Comparison of ENCODE assay signal across 25 cellular contexts in genomic region chr15:44530653-44531052, GRCh38. TPM values are rescaled to one million over a fixed set of nuclear protein-coding genes. Genes with fewer than 3 reads are reported as not detected.
DNase-seq lines count a peak whose midpoint lies in the region; ATAC-seq, FAIRE-seq and TF ChIP-seq lines count a peak whose summit lies in the region.
"Had no signal": no experiment of that assay in that cellular context is flagged by ENCODE, and none has a peak within 500 bp of the region (broad histone marks: within the 10 kb centered on the region; RNA-seq: fewer than 3 reads in every experiment).

No MANE protein-coding gene starts in this region.

- no peak overlapping the region for H3K4me2 ChIP-seq in endothelial cell of umbilical vein (ENCODE audit: insufficient read depth, low read length)

- no peak for ATAC-seq in activated T-cell treated with anti-CD3 and anti-CD28 coated beads, Interleukin-2, amount 50 U/mL, for 72 hours (replicated peaks in 1 of 2)
- ATAC-seq in T-cell (replicated peaks in 1 of 4) (peak in 1 of 4 experiments; percentile 18), HG02870 (IDR thresholded peaks at IDR 0.05; ENCODE audit: unreplicated experiment) (no peak)
- no peak for ATAC-seq in stimulated activated memory B cell treated with anti-CD40 and anti-IgM and Interleukin-4, amounts not matched to agents 10 μg/mL and 1 μg/mL and 100 μg/mL, for 72 hours
- no peak for ATAC-seq in natural killer cell treated with Interleukin-12 subunit alpha and Interleukin-12 subunit beta and Interleukin-15 and Interleukin-18, amount 100 ng/mL, for 72 hours
- ATAC-seq: gastroesophageal sphincter, lower lobe of right lung had no signal

- H3K4me3 ChIP-seq in endothelial cell of umbilical vein (replicated peaks in 1 of 3; ENCODE audit: insufficient read depth in 1 of 3, low read depth in 1 of 3, low read length in 3 of 3) = no peak overlapping the region
- H3K4me3 ChIP-seq: esophagus squamous epithelium, gastroesophageal sphincter, lower lobe of right lung, ovary, right lobe of liver, vagina had no signal

- peaks cover 4% of the 10 kb centered on the region for H3K4me1 ChIP-seq in endothelial cell of umbilical vein (ENCODE audit: control insufficient read depth, extremely low read depth, insufficient read depth, low read length)

- no peak for TF ChIP-seq POLR2A in endothelial cell of umbilical vein (IDR thresholded peaks at IDR 0.05; ENCODE audit: low read depth, low read length)

- no peak for DNase-seq in activated T-cell treated with anti-CD3 and anti-CD28 coated beads, Interleukin-2, amount 50 U/mL, for 72 hours
- DNase-seq in activated T-cell treated with anti-CD3 and anti-CD28 coated beads for 4 hours = no peak
- no peak for DNase-seq in T-cell
- no peak for DNase-seq in endothelial cell of umbilical vein (ENCODE audit: low read depth, low spot score)
- no peak for DNase-seq in SKM-1 treated with dmso at 0.1 percent for 144 hours (lab: John Stamatoyannopoulos, UW; ENCODE audit: unreplicated experiment)
- no peak for DNase-seq in natural killer cell treated with Interleukin-12 subunit alpha and Interleukin-12 subunit beta and Interleukin-15 and Interleukin-18, amount 100 ng/mL, for 72 hours (ENCODE audit: low spot score)
- DNase-seq: activated CD4-positive, alpha-beta T cell treated with anti-CD3 and anti-CD28 coated beads for 4 hours; activated CD8-positive, alpha-beta memory T cell treated with anti-CD3 and anti-CD28 coated beads, Interleukin-2, amount 50 U/mL, for 4 hours; activated naive CD4-positive, alpha-beta T cell treated with Interleukin-2 at 50 U/mL for 16 hours; cerebellar nuclear complex; esophagus squamous epithelium; lower lobe of right lung; NCI-H1417 treated with DMSO at 0.1 percent for 48 hours; NCI-H2107; NCI-H526; ovary; right lobe of liver; Right ventricle myocardium superior had no signal

- peak overlapping the region; percentile 27 for H3K27ac Mint-ChIP-seq in activated T-cell treated with anti-CD3 and anti-CD28 coated beads, Interleukin-2, amount 50 U/mL, for 72 hours
- H3K27ac Mint-ChIP-seq in T-cell = peak overlapping the region; percentile 4 to 36
- H3K27ac Mint-ChIP-seq in stimulated activated memory B cell treated with anti-CD40 and anti-IgM and Interleukin-4, amounts not matched to agents 10 μg/mL and 1 μg/mL and 100 μg/mL, for 72 hours = no peak overlapping the region
- no peak overlapping the region for H3K27ac Mint-ChIP-seq in natural killer cell treated with Interleukin-12 subunit alpha and Interleukin-12 subunit beta and Interleukin-15 and Interleukin-18, amount 100 ng/mL, for 72 hours

- H3K27me3 Mint-ChIP-seq in activated T-cell treated with anti-CD3 and anti-CD28 coated beads, Interleukin-2, amount 50 U/mL, for 72 hours (ENCODE audit: low read depth) = no peaks in the 10 kb centered on the region
- H3K27me3 Mint-ChIP-seq in T-cell = no peaks in the 10 kb centered on the region
- no peaks in the 10 kb centered on the region for H3K27me3 Mint-ChIP-seq in stimulated activated memory B cell treated with anti-CD40 and anti-IgM and Interleukin-4, amounts not matched to agents 10 μg/mL and 1 μg/mL and 100 μg/mL, for 72 hours
- no peaks in the 10 kb centered on the region for H3K27me3 Mint-ChIP-seq in natural killer cell treated with Interleukin-12 subunit alpha and Interleukin-12 subunit beta and Interleukin-15 and Interleukin-18, amount 100 ng/mL, for 72 hours

- peaks cover 8% of the 10 kb centered on the region for H3K4me1 Mint-ChIP-seq in activated T-cell treated with anti-CD3 and anti-CD28 coated beads, Interleukin-2, amount 50 U/mL, for 72 hours (ENCODE audit: low read depth)
- H3K4me1 Mint-ChIP-seq in T-cell = peaks cover 25 to 33% (median 26%) of the 10 kb centered on the region in 3 donors
- H3K4me1 Mint-ChIP-seq in stimulated activated memory B cell treated with anti-CD40 and anti-IgM and Interleukin-4, amounts not matched to agents 10 μg/mL and 1 μg/mL and 100 μg/mL, for 72 hours = peaks cover 10% of the 10 kb centered on the region
- peaks cover 8 to 9% of the 10 kb centered on the region in 2 donors for H3K4me1 Mint-ChIP-seq in natural killer cell treated with Interleukin-12 subunit alpha and Interleukin-12 subunit beta and Interleukin-15 and Interleukin-18, amount 100 ng/mL, for 72 hours (ENCODE audit: low read depth in 2 of 2)

- intact Hi-C loops in endothelial cell of umbilical vein (cut with micrococcal nuclease) = no loop called here

- no peak overlapping the region for H3K9ac ChIP-seq in endothelial cell of umbilical vein (replicated peaks; ENCODE audit: extremely low read depth, insufficient read depth, low read length)

- no TSS peak for BruUV-seq in endothelial cell of umbilical vein (replicated peaks; lab: Mats Ljungman, UMichigan)

- H3K79me2 ChIP-seq in endothelial cell of umbilical vein (ENCODE audit: control insufficient read depth, insufficient read depth, low read length) = peaks cover 7% of the 10 kb centered on the region

- H3K27ac ChIP-seq in endothelial cell of umbilical vein (ENCODE audit: insufficient read depth, low read depth, low read length) = no peak overlapping the region
- H3K27ac ChIP-seq: esophagus squamous epithelium, gastroesophageal sphincter, lower lobe of right lung, ovary, right lobe of liver, vagina had no signal

- CTCF ChIA-PET in T-cell (lab: Charles Lee) = no interaction called here
- CTCF ChIA-PET in endothelial cell of umbilical vein (lab: Charles Lee) = interaction anchor here (0.7 kb wide), 1 partner anchor 29 kb away, joined by 4 read pairs; no protein-coding TSS in a partner anchor

- TF ChIP-seq CTCF in endothelial cell of umbilical vein (IDR thresholded peaks at IDR 0.05; ENCODE audit: extremely low read depth in 1 of 2, insufficient read depth in 1 of 2, low read depth in 1 of 2, low read length in 2 of 2) = no peak

- no peaks in the 10 kb centered on the region for H4K20me1 ChIP-seq in endothelial cell of umbilical vein (replicated peaks; ENCODE audit: control insufficient read depth, extremely low read depth, insufficient read depth, low read length)

- H2AFZ ChIP-seq in endothelial cell of umbilical vein (ENCODE audit: low read depth, low read length) = no peak overlapping the region

- FAIRE-seq in endothelial cell of umbilical vein (lab: Jason Lieb, UNC) = no peak
- FAIRE-seq: astrocyte, GM12892, keratinocyte had no signal

- H3K9me3 ChIP-seq in endothelial cell of umbilical vein (replicated peaks; ENCODE audit: control insufficient read depth, insufficient read depth, low read length) = no peaks in the 10 kb centered on the region
- H3K9me3 ChIP-seq: esophagus squamous epithelium, gastroesophageal sphincter, lower lobe of right lung, ovary, right lobe of liver, vagina had no signal

- no peaks in the 10 kb centered on the region for H3K9me1 ChIP-seq in endothelial cell of umbilical vein (replicated peaks; ENCODE audit: control insufficient read depth, extremely low read depth, insufficient read depth, low read length)

- dilution Hi-C loops in endothelial cell of umbilical vein (cut with MboI; ENCODE audit: extremely low pct_ligation_motif_present, low sequenced_read_pairs) = no loop called here

- no peaks in the 10 kb centered on the region for H3K9me3 Mint-ChIP-seq in activated T-cell treated with anti-CD3 and anti-CD28 coated beads, Interleukin-2, amount 50 U/mL, for 72 hours
- no peaks in the 10 kb centered on the region for H3K9me3 Mint-ChIP-seq in T-cell
- H3K9me3 Mint-ChIP-seq in stimulated activated memory B cell treated with anti-CD40 and anti-IgM and Interleukin-4, amounts not matched to agents 10 μg/mL and 1 μg/mL and 100 μg/mL, for 72 hours = no peaks in the 10 kb centered on the region
- no peaks in the 10 kb centered on the region for H3K9me3 Mint-ChIP-seq in natural killer cell treated with Interleukin-12 subunit alpha and Interleukin-12 subunit beta and Interleukin-15 and Interleukin-18, amount 100 ng/mL, for 72 hours

- H3K36me3 Mint-ChIP-seq in activated T-cell treated with anti-CD3 and anti-CD28 coated beads, Interleukin-2, amount 50 U/mL, for 72 hours (ENCODE audit: insufficient read depth in 2 of 2) = peaks cover 0 to 12% of the 10 kb centered on the region in 2 donors
- H3K36me3 Mint-ChIP-seq in T-cell = peaks cover 11% of the 10 kb centered on the region
- peaks cover 16% of the 10 kb centered on the region for H3K36me3 Mint-ChIP-seq in stimulated activated memory B cell treated with anti-CD40 and anti-IgM and Interleukin-4, amounts not matched to agents 10 μg/mL and 1 μg/mL and 100 μg/mL, for 72 hours
- peaks cover 4% of the 10 kb centered on the region for H3K36me3 Mint-ChIP-seq in natural killer cell treated with Interleukin-12 subunit alpha and Interleukin-12 subunit beta and Interleukin-15 and Interleukin-18, amount 100 ng/mL, for 72 hours

- H3K27me3 ChIP-seq in endothelial cell of umbilical vein (ENCODE audit: control insufficient read depth in 2 of 2, insufficient read depth in 2 of 2, low read length in 2 of 2) = no peaks in the 10 kb centered on the region
- H3K27me3 ChIP-seq: esophagus squamous epithelium, gastroesophageal sphincter, ovary, right lobe of liver, vagina had no signal

- POLR2A ChIA-PET in T-cell (lab: Charles Lee) (no interaction called here), endothelial cell of umbilical vein (lab: Charles Lee) (no interaction called here)

- H3K4me3 Mint-ChIP-seq in activated T-cell treated with anti-CD3 and anti-CD28 coated beads, Interleukin-2, amount 50 U/mL, for 72 hours = no peak overlapping the region
- H3K4me3 Mint-ChIP-seq in T-cell = no peak overlapping the region
- no peak overlapping the region for H3K4me3 Mint-ChIP-seq in stimulated activated memory B cell treated with anti-CD40 and anti-IgM and Interleukin-4, amounts not matched to agents 10 μg/mL and 1 μg/mL and 100 μg/mL, for 72 hours
- no peak overlapping the region for H3K4me3 Mint-ChIP-seq in natural killer cell treated with Interleukin-12 subunit alpha and Interleukin-12 subunit beta and Interleukin-15 and Interleukin-18, amount 100 ng/mL, for 72 hours

- H3K36me3 ChIP-seq in endothelial cell of umbilical vein (ENCODE audit: control insufficient read depth in 2 of 2, extremely low read depth in 1 of 2, insufficient read depth in 2 of 2, low read length in 2 of 2) = no peaks in the 10 kb centered on the region
- H3K36me3 ChIP-seq: ovary, vagina had no signal

RNA-seq across cellular contexts. Expression of gene EIF3J, which starts 6.3 kb away (rescaled TPM):
- 10 to 100 TPM; 61.1 to 64.9 TPM for total RNA-seq in activated T-cell treated with anti-CD3 and anti-CD28 coated beads, Interleukin-2, amount 50 U/mL, for 72 hours
- 10 to 100 TPM; 58.2 to 68.3 (median 64.4) TPM for total RNA-seq in T-cell
- 132 and 150 TPM in 2 replicates for total RNA-seq in endothelial cell of umbilical vein
- polyA plus RNA-seq in endothelial cell of umbilical vein = 28.3 and 35.4 TPM in 2 replicates
- 68.1 and 71.9 TPM in 2 replicates for polyA plus RNA-seq in endothelial cell of umbilical vein (2011; cell fraction: cytosol; rRNA removed)
- polyA plus RNA-seq in endothelial cell of umbilical vein (2011; cell fraction: nucleus; rRNA removed) = 46.4 and 64.5 TPM in 2 replicates
- polyA plus RNA-seq in endothelial cell of umbilical vein (2012) = 87.7 and 139 TPM in 2 replicates
- polyA minus RNA-seq in endothelial cell of umbilical vein = 52.2 and 63.8 TPM in 2 replicates
- 66.8 TPM for polyA minus RNA-seq in endothelial cell of umbilical vein (2011; cell fraction: cytosol; rRNA and poly(A)+ RNA removed)
- 28.2 and 47.8 TPM in 2 replicates for polyA minus RNA-seq in endothelial cell of umbilical vein (2011; cell fraction: nucleus; rRNA and poly(A)+ RNA removed)
- total RNA-seq in natural killer cell treated with Interleukin-12 subunit alpha and Interleukin-12 subunit beta and Interleukin-15 and Interleukin-18, amount 100 ng/mL, for 72 hours = 100 to 1,000 TPM in 1 of 2 donors, 10 to 100 TPM in 1; 89.1 to 121 TPM

Comparison
In these comparisons a context has a peak if more than half of its experiments do, and no peak if none do; other contexts are left out.
1. H3K27ac Mint-ChIP-seq: peak in activated T-cell treated with anti-CD3 and anti-CD28 coated beads, Interleukin-2, amount 50 U/mL, for 72 hours (single experiment) and T-cell (2 of 2); none in stimulated activated memory B cell treated with anti-CD40 and anti-IgM and Interleukin-4, amounts not matched to agents 10 μg/mL and 1 μg/mL and 100 μg/mL, for 72 hours (single experiment) and natural killer cell treated with Interleukin-12 subunit alpha and Interleukin-12 subunit beta and Interleukin-15 and Interleukin-18, amount 100 ng/mL, for 72 hours (0 of 2).